1 cellular context compared by ENCODE assay signal in genomic region chr19:3266792-3267469, GRCh38.
TF ChIP-seq lines count a peak whose summit lies in the region.

No MANE protein-coding gene starts in this region.

TF ChIP-seq in K562, 482 proteins besides CTCF, POLR2A, EP300 and RAD21:
- TF ChIP-seq IRF2 (CRISPR knock-in tag; IDR thresholded peaks at IDR 0.05) (no peak), SMARCC2 (IDR thresholded peaks at IDR 0.05; ENCODE audit: low read depth) (no peak), NFATC3 (IDR thresholded peaks at IDR 0.05) (no peak), BHLHE40 (IDR thresholded peaks at IDR 0.05; ENCODE audit: low read length) (peak; percentile 96), TFAM (CRISPR knock-in tag; conservative IDR thresholded peaks at IDR 0.05) (no peak), PCBP1 (IDR thresholded peaks at IDR 0.05; ENCODE audit: low read depth, low read length, poor library complexity, severe bottlenecking) (no peak), GABPA (tag; conservative IDR thresholded peaks at IDR 0.05; ENCODE audit: low read depth) (peak; percentile 37; the same call in 1 of the 2 replicates), CREBBP (IDR thresholded peaks at IDR 0.05; ENCODE audit: low read depth, low read length) (no peak), ZNF589 (CRISPR knock-in tag; IDR thresholded peaks at IDR 0.05; ENCODE audit: low read depth) (peak; percentile 18; the same call in 1 of the 2 replicates), ZBTB7A (IDR thresholded peaks at IDR 0.05; ENCODE audit: borderline replicate concordance, control insufficient read depth, low read depth, low read length) (no peak), CREB3 (tag; conservative IDR thresholded peaks at IDR 0.05; ENCODE audit: low read depth) (no peak), GATAD2B (IDR thresholded peaks at IDR 0.05; ENCODE audit: borderline replicate concordance) (no peak), TOE1 (IDR thresholded peaks at IDR 0.05; ENCODE audit: borderline replicate concordance) (peak; percentile 61; the same call in 1 of the 2 replicates), TOE1 (CRISPR knock-in tag; IDR thresholded peaks at IDR 0.05; ENCODE audit: borderline replicate concordance, low read depth) (no peak), PHF20 (IDR thresholded peaks at IDR 0.05; ENCODE audit: partially characterized antibody) (no peak), SRSF9 (IDR thresholded peaks at IDR 0.05; ENCODE audit: borderline replicate concordance, low read depth, low read length) (no peak), MEIS2 (IDR thresholded peaks at IDR 0.05; ENCODE audit: partially characterized antibody) (no peak), LEF1 (IDR thresholded peaks at IDR 0.05) (peak; percentile 29; the same call in 1 of the 2 replicates), CREB3L1 (IDR thresholded peaks at IDR 0.05; ENCODE audit: borderline replicate concordance, low read depth) (no peak), ZNF740 (CRISPR knock-in tag; IDR thresholded peaks at IDR 0.05) (peak; percentile 58), ZNF740 (tag; IDR thresholded peaks at IDR 0.05) (no peak), FOXA3 (CRISPR knock-in tag; conservative IDR thresholded peaks at IDR 0.05 in 1 of 2, IDR thresholded peaks at IDR 0.05 in 1 of 2) (no peak), E2F6 (IDR thresholded peaks at IDR 0.05; ENCODE audit: borderline replicate concordance in 1 of 2, extremely low read depth in 1 of 2, insufficient read depth in 1 of 2, insufficient read length in 1 of 2, low read depth in 1 of 2, low read length in 1 of 2, poor library complexity in 1 of 2, severe bottlenecking in 1 of 2) (peak in 1 of 2 experiments; percentile 67), ZNF431 (CRISPR knock-in tag; IDR thresholded peaks at IDR 0.05) (no peak), L3MBTL2 (IDR thresholded peaks at IDR 0.05) (0 out of 2 replicates have a peak, but pooled peaks have one; percentile 20), KAT2B (IDR thresholded peaks at IDR 0.05; ENCODE audit: low read depth, low read length) (no peak), RAD51 (IDR thresholded peaks at IDR 0.05; ENCODE audit: borderline replicate concordance, low read depth) (peak; percentile 39; the same call in 1 of the 2 replicates)
- TF ChIP-seq, protein P1, sequence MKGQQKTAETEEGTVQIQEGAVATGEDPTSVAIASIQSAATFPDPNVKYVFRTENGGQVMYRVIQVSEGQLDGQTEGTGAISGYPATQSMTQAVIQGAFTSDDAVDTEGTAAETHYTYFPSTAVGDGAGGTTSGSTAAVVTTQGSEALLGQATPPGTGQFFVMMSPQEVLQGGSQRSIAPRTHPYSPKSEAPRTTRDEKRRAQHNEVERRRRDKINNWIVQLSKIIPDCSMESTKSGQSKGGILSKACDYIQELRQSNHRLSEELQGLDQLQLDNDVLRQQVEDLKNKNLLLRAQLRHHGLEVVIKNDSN (CRISPR knock-in tag; IDR thresholded peaks at IDR 0.05): peak; percentile 60
- TF ChIP-seq, protein P2, sequence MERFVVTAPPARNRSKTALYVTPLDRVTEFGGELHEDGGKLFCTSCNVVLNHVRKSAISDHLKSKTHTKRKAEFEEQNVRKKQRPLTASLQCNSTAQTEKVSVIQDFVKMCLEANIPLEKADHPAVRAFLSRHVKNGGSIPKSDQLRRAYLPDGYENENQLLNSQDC (CRISPR knock-in tag; IDR thresholded peaks at IDR 0.05): no peak
- TF ChIP-seq, protein P3, sequence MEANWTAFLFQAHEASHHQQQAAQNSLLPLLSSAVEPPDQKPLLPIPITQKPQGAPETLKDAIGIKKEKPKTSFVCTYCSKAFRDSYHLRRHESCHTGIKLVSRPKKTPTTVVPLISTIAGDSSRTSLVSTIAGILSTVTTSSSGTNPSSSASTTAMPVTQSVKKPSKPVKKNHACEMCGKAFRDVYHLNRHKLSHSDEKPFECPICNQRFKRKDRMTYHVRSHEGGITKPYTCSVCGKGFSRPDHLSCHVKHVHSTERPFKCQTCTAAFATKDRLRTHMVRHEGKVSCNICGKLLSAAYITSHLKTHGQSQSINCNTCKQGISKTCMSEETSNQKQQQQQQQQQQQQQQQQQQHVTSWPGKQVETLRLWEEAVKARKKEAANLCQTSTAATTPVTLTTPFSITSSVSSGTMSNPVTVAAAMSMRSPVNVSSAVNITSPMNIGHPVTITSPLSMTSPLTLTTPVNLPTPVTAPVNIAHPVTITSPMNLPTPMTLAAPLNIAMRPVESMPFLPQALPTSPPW (CRISPR knock-in tag; IDR thresholded peaks at IDR 0.05): peak; percentile 47
- TF ChIP-seq, protein P4, sequence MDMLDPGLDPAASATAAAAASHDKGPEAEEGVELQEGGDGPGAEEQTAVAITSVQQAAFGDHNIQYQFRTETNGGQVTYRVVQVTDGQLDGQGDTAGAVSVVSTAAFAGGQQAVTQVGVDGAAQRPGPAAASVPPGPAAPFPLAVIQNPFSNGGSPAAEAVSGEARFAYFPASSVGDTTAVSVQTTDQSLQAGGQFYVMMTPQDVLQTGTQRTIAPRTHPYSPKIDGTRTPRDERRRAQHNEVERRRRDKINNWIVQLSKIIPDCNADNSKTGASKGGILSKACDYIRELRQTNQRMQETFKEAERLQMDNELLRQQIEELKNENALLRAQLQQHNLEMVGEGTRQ (CRISPR knock-in tag; IDR thresholded peaks at IDR 0.05): peak; percentile 65
- TF ChIP-seq, protein P5, sequence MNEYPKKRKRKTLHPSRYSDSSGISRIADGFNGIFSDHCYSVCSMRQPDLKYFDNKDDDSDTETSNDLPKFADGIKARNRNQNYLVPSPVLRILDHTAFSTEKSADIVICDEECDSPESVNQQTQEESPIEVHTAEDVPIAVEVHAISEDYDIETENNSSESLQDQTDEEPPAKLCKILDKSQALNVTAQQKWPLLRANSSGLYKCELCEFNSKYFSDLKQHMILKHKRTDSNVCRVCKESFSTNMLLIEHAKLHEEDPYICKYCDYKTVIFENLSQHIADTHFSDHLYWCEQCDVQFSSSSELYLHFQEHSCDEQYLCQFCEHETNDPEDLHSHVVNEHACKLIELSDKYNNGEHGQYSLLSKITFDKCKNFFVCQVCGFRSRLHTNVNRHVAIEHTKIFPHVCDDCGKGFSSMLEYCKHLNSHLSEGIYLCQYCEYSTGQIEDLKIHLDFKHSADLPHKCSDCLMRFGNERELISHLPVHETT (CRISPR knock-in tag; conservative IDR thresholded peaks at IDR 0.05 in 1 of 2, IDR thresholded peaks at IDR 0.05 in 1 of 2): no peak
- TF ChIP-seq, protein P6, sequence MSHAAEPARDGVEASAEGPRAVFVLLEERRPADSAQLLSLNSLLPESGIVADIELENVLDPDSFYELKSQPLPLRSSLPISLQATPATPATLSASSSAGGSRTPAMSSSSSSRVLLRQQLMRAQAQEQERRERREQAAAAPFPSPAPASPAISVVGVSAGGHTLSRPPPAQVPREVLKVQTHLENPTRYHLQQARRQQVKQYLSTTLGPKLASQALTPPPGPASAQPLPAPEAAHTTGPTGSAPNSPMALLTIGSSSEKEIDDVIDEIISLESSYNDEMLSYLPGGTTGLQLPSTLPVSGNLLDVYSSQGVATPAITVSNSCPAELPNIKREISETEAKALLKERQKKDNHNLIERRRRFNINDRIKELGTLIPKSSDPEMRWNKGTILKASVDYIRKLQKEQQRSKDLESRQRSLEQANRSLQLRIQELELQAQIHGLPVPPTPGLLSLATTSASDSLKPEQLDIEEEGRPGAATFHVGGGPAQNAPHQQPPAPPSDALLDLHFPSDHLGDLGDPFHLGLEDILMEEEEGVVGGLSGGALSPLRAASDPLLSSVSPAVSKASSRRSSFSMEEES (CRISPR knock-in tag; IDR thresholded peaks at IDR 0.05): peak; percentile 78
- TF ChIP-seq, protein P7, sequence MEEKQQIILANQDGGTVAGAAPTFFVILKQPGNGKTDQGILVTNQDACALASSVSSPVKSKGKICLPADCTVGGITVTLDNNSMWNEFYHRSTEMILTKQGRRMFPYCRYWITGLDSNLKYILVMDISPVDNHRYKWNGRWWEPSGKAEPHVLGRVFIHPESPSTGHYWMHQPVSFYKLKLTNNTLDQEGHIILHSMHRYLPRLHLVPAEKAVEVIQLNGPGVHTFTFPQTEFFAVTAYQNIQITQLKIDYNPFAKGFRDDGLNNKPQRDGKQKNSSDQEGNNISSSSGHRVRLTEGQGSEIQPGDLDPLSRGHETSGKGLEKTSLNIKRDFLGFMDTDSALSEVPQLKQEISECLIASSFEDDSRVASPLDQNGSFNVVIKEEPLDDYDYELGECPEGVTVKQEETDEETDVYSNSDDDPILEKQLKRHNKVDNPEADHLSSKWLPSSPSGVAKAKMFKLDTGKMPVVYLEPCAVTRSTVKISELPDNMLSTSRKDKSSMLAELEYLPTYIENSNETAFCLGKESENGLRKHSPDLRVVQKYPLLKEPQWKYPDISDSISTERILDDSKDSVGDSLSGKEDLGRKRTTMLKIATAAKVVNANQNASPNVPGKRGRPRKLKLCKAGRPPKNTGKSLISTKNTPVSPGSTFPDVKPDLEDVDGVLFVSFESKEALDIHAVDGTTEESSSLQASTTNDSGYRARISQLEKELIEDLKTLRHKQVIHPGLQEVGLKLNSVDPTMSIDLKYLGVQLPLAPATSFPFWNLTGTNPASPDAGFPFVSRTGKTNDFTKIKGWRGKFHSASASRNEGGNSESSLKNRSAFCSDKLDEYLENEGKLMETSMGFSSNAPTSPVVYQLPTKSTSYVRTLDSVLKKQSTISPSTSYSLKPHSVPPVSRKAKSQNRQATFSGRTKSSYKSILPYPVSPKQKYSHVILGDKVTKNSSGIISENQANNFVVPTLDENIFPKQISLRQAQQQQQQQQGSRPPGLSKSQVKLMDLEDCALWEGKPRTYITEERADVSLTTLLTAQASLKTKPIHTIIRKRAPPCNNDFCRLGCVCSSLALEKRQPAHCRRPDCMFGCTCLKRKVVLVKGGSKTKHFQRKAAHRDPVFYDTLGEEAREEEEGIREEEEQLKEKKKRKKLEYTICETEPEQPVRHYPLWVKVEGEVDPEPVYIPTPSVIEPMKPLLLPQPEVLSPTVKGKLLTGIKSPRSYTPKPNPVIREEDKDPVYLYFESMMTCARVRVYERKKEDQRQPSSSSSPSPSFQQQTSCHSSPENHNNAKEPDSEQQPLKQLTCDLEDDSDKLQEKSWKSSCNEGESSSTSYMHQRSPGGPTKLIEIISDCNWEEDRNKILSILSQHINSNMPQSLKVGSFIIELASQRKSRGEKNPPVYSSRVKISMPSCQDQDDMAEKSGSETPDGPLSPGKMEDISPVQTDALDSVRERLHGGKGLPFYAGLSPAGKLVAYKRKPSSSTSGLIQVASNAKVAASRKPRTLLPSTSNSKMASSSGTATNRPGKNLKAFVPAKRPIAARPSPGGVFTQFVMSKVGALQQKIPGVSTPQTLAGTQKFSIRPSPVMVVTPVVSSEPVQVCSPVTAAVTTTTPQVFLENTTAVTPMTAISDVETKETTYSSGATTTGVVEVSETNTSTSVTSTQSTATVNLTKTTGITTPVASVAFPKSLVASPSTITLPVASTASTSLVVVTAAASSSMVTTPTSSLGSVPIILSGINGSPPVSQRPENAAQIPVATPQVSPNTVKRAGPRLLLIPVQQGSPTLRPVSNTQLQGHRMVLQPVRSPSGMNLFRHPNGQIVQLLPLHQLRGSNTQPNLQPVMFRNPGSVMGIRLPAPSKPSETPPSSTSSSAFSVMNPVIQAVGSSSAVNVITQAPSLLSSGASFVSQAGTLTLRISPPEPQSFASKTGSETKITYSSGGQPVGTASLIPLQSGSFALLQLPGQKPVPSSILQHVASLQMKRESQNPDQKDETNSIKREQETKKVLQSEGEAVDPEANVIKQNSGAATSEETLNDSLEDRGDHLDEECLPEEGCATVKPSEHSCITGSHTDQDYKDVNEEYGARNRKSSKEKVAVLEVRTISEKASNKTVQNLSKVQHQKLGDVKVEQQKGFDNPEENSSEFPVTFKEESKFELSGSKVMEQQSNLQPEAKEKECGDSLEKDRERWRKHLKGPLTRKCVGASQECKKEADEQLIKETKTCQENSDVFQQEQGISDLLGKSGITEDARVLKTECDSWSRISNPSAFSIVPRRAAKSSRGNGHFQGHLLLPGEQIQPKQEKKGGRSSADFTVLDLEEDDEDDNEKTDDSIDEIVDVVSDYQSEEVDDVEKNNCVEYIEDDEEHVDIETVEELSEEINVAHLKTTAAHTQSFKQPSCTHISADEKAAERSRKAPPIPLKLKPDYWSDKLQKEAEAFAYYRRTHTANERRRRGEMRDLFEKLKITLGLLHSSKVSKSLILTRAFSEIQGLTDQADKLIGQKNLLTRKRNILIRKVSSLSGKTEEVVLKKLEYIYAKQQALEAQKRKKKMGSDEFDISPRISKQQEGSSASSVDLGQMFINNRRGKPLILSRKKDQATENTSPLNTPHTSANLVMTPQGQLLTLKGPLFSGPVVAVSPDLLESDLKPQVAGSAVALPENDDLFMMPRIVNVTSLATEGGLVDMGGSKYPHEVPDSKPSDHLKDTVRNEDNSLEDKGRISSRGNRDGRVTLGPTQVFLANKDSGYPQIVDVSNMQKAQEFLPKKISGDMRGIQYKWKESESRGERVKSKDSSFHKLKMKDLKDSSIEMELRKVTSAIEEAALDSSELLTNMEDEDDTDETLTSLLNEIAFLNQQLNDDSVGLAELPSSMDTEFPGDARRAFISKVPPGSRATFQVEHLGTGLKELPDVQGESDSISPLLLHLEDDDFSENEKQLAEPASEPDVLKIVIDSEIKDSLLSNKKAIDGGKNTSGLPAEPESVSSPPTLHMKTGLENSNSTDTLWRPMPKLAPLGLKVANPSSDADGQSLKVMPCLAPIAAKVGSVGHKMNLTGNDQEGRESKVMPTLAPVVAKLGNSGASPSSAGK (IDR thresholded peaks at IDR 0.05): 0 out of 2 replicates have a peak, but pooled peaks have one; percentile 15
